Comparison of ENCODE assay signal across 1 cellular context in the genomic region with DNA sequence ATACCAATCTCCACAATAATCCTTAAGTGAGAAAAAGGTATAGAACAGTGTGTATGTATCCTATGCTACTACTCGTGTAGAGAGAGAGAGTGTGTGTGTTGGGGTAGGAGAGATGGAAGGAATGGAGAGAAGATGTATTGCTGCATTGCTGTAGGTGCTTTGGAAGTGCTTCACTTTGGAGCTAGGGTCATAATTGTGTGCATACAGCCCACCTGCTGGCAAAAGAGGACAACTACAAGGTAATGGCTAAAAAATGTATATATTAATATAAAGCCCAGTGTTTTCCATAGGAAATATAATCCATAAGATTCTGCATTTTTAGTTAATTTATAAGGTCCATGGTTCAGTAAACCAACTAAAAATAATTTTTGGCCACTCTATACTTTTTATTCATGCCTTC.
TF ChIP-seq lines count a peak whose summit lies in the region.

No MANE protein-coding gene starts in this region.

TF ChIP-seq in SK-N-SH, 30 proteins besides CTCF, POLR2A, EP300 and RAD21 (continued from another document):
- TF ChIP-seq, protein P1, sequence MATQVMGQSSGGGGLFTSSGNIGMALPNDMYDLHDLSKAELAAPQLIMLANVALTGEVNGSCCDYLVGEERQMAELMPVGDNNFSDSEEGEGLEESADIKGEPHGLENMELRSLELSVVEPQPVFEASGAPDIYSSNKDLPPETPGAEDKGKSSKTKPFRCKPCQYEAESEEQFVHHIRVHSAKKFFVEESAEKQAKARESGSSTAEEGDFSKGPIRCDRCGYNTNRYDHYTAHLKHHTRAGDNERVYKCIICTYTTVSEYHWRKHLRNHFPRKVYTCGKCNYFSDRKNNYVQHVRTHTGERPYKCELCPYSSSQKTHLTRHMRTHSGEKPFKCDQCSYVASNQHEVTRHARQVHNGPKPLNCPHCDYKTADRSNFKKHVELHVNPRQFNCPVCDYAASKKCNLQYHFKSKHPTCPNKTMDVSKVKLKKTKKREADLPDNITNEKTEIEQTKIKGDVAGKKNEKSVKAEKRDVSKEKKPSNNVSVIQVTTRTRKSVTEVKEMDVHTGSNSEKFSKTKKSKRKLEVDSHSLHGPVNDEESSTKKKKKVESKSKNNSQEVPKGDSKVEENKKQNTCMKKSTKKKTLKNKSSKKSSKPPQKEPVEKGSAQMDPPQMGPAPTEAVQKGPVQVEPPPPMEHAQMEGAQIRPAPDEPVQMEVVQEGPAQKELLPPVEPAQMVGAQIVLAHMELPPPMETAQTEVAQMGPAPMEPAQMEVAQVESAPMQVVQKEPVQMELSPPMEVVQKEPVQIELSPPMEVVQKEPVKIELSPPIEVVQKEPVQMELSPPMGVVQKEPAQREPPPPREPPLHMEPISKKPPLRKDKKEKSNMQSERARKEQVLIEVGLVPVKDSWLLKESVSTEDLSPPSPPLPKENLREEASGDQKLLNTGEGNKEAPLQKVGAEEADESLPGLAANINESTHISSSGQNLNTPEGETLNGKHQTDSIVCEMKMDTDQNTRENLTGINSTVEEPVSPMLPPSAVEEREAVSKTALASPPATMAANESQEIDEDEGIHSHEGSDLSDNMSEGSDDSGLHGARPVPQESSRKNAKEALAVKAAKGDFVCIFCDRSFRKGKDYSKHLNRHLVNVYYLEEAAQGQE (IDR thresholded peaks at IDR 0.05; ENCODE audit: low read depth, low read length) = no peak
- TF ChIP-seq POLR2AphosphoS5 (IDR thresholded peaks at IDR 0.05; ENCODE audit: low read depth, low read length) (no peak), SMC3 (IDR thresholded peaks at IDR 0.05; ENCODE audit: low read depth, low read length) (peak; percentile 53)
